ENCODE assay signal across 9 cellular contexts in the genomic region with DNA sequence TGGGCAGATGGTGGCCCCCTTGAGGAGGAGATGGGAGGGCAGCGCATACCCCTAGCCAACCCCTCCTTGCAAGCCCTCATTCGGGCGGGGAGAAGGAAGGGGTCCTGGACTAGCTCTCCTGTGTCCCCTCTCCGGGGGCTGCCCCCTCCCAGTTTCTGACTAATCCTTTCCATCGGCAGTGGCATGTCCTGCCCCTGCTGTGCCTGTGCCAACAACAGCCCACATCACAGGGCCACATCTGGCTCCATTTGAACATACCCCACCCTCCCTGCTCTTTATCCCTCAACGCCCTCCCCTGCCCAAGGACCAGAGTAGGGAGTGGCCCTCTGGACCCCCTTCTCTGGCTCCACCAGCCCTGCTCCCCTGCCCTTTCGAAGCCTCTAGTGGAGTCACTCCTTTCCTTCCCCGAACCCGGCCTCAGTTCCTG. TPM values are rescaled to one million over a fixed set of nuclear protein-coding genes. Genes with fewer than 3 reads are reported as not detected.
A peak's percentile ranks its signal among the peaks of the same experiment; 100 is the strongest.
DNase-seq lines count a peak whose midpoint lies in the region; FAIRE-seq and TF ChIP-seq lines count a peak whose summit lies in the region.
"Had no signal": no experiment of that assay in that cellular context is flagged by ENCODE, and none has a peak within 500 bp of the region (broad histone marks: within the 10 kb centered on the region; RNA-seq: fewer than 3 reads in every experiment).

No MANE protein-coding gene starts in this region.

- H2BK120ac ChIP-seq in H1 (replicated peaks; ENCODE audit: low read depth, low read length): no peak overlapping the region

- H3K4me1 ChIP-seq in BLaER1 treated with 17β-estradiol and CSF1 and Interleukin-3, amounts not matched to agents 10 nM and 100 nM: peaks cover 46 to 85% (median 68%) of the 10 kb centered on the region in 10 experiments
- H3K4me1 ChIP-seq in H1 (replicated peaks in 1 of 4; ENCODE audit: control insufficient read depth in 3 of 4, insufficient read depth in 4 of 4, low read length in 3 of 4) (peaks cover 10 to 37% (median 32%) of the 10 kb centered on the region in 4 experiments), ovary (ENCODE audit: insufficient read depth) (peaks cover 40% of the 10 kb centered on the region)

- H4K91ac ChIP-seq in H1 (replicated peaks; ENCODE audit: insufficient read length, low read length): peak overlapping the region; percentile 29

- peak overlapping the region; percentile 88; the same call in 1 of the 2 replicates for H2BK15ac ChIP-seq in H1 (ENCODE audit: low read length)

- no peaks in the 10 kb centered on the region for H3K79me2 ChIP-seq in H1 (ENCODE audit: control insufficient read depth in 1 of 2, insufficient read depth in 2 of 2, low read length in 2 of 2)

- no peak overlapping the region; the same call in 1 of the 2 replicates for H2BK5ac ChIP-seq in H1 (ENCODE audit: low read depth, low read length)

- H3K4me3 ChIP-seq in BLaER1 treated with 17β-estradiol and CSF1 and Interleukin-3, amounts not matched to agents 10 nM and 100 nM: no peak overlapping the region
- H3K4me3 ChIP-seq in SK-N-MC: peak overlapping the region; percentile 40; the same call in 1 of the 2 replicates
- H3K4me3 ChIP-seq in H1 (ENCODE audit: extremely low read depth in 1 of 4, insufficient read depth in 2 of 4, low read depth in 3 of 4, low read length in 4 of 4): no peak overlapping the region
- no peak overlapping the region for H3K4me3 ChIP-seq in ovary

- peak overlapping the region; percentile 76 for H3K4ac ChIP-seq in H1 (replicated peaks; ENCODE audit: insufficient read length, low read depth, low read length)

- H2BK20ac ChIP-seq in H1 (ENCODE audit: low read length): peak overlapping the region; percentile 93; the same call in 1 of the 2 replicates

- no peak overlapping the region for H3K14ac ChIP-seq in H1 (ENCODE audit: insufficient read length)

- peak overlapping the region; percentile 89 for H2AK5ac ChIP-seq in H1 (ENCODE audit: low read depth, low read length)

- intact Hi-C loops in ovary (cut with DNase I): no loop called here

- H4K5ac ChIP-seq in H1 (ENCODE audit: insufficient read length, low read depth, low read length): no peak overlapping the region

- H3K18ac ChIP-seq in H1 (ENCODE audit: extremely low read depth, low read length): peak overlapping the region; percentile 24; the same call in 1 of the 2 replicates

- TF ChIP-seq EP300 in H1 (IDR thresholded peaks at IDR 0.05; ENCODE audit: borderline replicate concordance in 1 of 2, low read depth in 2 of 2, low read length in 2 of 2) (no peak), ovary (IDR thresholded peaks at IDR 0.05) (no peak)

- no peak overlapping the region for H2AFZ ChIP-seq in H1 (ENCODE audit: low read length)

- peaks cover 0 to 10% (median 0%) of the 10 kb centered on the region in 11 experiments; a peak in 3 of 22 replicates for H4K20me1 ChIP-seq in BLaER1 treated with 17β-estradiol and CSF1 and Interleukin-3, amounts not matched to agents 10 nM and 100 nM
- peaks cover 0 to 5% of the 10 kb centered on the region in 2 experiments for H4K20me1 ChIP-seq in H1 (replicated peaks in 1 of 2; ENCODE audit: control insufficient read depth in 1 of 2, insufficient read depth in 2 of 2, low read length in 2 of 2)

- TF ChIP-seq POLR2A in H1 (IDR thresholded peaks at IDR 0.05; ENCODE audit: control extremely low read depth in 1 of 2, low read depth in 2 of 2, low read length in 2 of 2) (no peak), ovary (IDR thresholded peaks at IDR 0.05) (no peak)

- H3K23ac ChIP-seq in H1 (ENCODE audit: insufficient read length): no peak overlapping the region

- TF ChIP-seq CTCF in H1 (IDR thresholded peaks at IDR 0.05; ENCODE audit: control extremely low read depth in 1 of 3, insufficient read depth in 1 of 3, low read depth in 1 of 3, low read length in 3 of 3) (no peak), ovary (IDR thresholded peaks at IDR 0.05) (no peak)

- FAIRE-seq in H1 (lab: Jason Lieb, UNC): no peak

- peak overlapping the region in 8 of 11 experiments; percentile 0 to 92 (median 19); a peak in 7 of 22 replicates for H3K9ac ChIP-seq in BLaER1 treated with 17β-estradiol and CSF1 and Interleukin-3, amounts not matched to agents 10 nM and 100 nM
- H3K9ac ChIP-seq in SK-N-MC (ENCODE audit: insufficient read length): peak overlapping the region; percentile 21
- H3K9ac ChIP-seq in H1 (replicated peaks in 1 of 4; ENCODE audit: extremely low read depth in 1 of 4, low read depth in 3 of 4, low read length in 3 of 4): no peak overlapping the region; a peak in 2 of 7 replicates

- peaks cover 7% of the 10 kb centered on the region; the same call in 1 of the 2 replicates for H3K23me2 ChIP-seq in H1 (ENCODE audit: low read depth, low read length)

- no peak for DNase-seq in SK-N-MC (ENCODE audit: low read depth, low spot score)
- no peak for DNase-seq in H1 (ENCODE audit: low read depth in 1 of 2, low spot score in 2 of 2)
- DNase-seq in ovary: peak in 4 of 5 donors; percentile 59 to 65 (median 62)
- DNase-seq in DMS114 treated with DMSO at 0.1 percent for 48 hours (lab: John Stamatoyannopoulos, UW; ENCODE audit: unreplicated experiment): no peak
- no peak for DNase-seq in NCI-H1105 treated with DMSO at 0.1 percent for 48 hours (lab: John Stamatoyannopoulos, UW)
- DNase-seq in NCI-H1092 treated with DMSO at 0.1 percent for 48 hours (lab: John Stamatoyannopoulos, UW): no peak
- no peak for DNase-seq in Kasumi-1 (lab: John Stamatoyannopoulos, UW)
- DNase-seq: activated naive CD8-positive, alpha-beta T cell treated with anti-CD3 and anti-CD28 coated beads, Interleukin-2, amount 10 ng/mL, durations not matched to agents 7 days and 5 days had no signal

- TF ChIP-seq RAD21 in H1 (IDR thresholded peaks at IDR 0.05 in 1 of 2, conservative IDR thresholded peaks at IDR 0.05 in 1 of 2; ENCODE audit: low read depth in 2 of 2, low read length in 2 of 2): no peak

- H2BK12ac ChIP-seq in H1 (ENCODE audit: low read depth, low read length): peak overlapping the region; percentile 97

- H3K4me2 ChIP-seq in BLaER1 treated with 17β-estradiol and CSF1 and Interleukin-3, amounts not matched to agents 10 nM and 100 nM: peak overlapping the region; percentile 85 to 97 (median 90)
- H3K4me2 ChIP-seq in H1 (ENCODE audit: insufficient read depth in 1 of 2, low read depth in 2 of 2, low read length in 2 of 2): no peak overlapping the region

- H4K8ac ChIP-seq in H1 (ENCODE audit: extremely low read depth, insufficient read depth, low read length): no peak overlapping the region

- H3K27ac ChIP-seq in BLaER1 treated with 17β-estradiol and CSF1 and Interleukin-3, amounts not matched to agents 10 nM and 100 nM: peak overlapping the region in 9 of 11 experiments; percentile 41 to 97 (median 61); a peak in 19 of 22 replicates
- peak overlapping the region; percentile 97 for H3K27ac ChIP-seq in SK-N-MC
- peak overlapping the region; percentile 76; the same call in 1 of the 2 replicates for H3K27ac ChIP-seq in H1 (ENCODE audit: low read depth, low read length)
- peak overlapping the region; percentile 90 to 96 for H3K27ac ChIP-seq in ovary

- POLR2A ChIA-PET in H1 (lab: Charles Lee; ENCODE audit: partially characterized antibody): interaction anchor here (0.8 to 29.6 kb wide), 5 partner anchors 8 to 51 kb away, joined by 3 to 763 read pairs (median 4); a partner anchor contains a TSS

- peaks cover 0 to 11% (median 3%) of the 10 kb centered on the region in 11 experiments; a peak in 4 of 22 replicates for H3K27me3 ChIP-seq in BLaER1 treated with 17β-estradiol and CSF1 and Interleukin-3, amounts not matched to agents 10 nM and 100 nM
- H3K27me3 ChIP-seq in H1 (replicated peaks in 1 of 4; ENCODE audit: control insufficient read depth in 3 of 4, extremely low read depth in 1 of 4, insufficient read depth in 3 of 4, low read length in 3 of 4) (no peaks in the 10 kb centered on the region; a peak in 1 of 7 replicates), ovary (no peaks in the 10 kb centered on the region)

- CTCF ChIA-PET in H1 (lab: Charles Lee; ENCODE audit: partially characterized antibody): interaction anchor here (1.6 to 29.5 kb wide), 4 partner anchors 8 to 37 kb away, joined by 3 to 1994 read pairs (median 120); a partner anchor contains a TSS

- no peaks in the 10 kb centered on the region for H3K9me3 ChIP-seq in BLaER1 treated with 17β-estradiol and CSF1 and Interleukin-3, amounts not matched to agents 10 nM and 100 nM (replicated peaks in 1 of 11)
- H3K9me3 ChIP-seq in SK-N-MC (ENCODE audit: low read depth, low read length) (no peaks in the 10 kb centered on the region), H1 (ENCODE audit: insufficient read depth in 2 of 2, low read depth in 1 of 2, low read length in 1 of 2) (no peaks in the 10 kb centered on the region), ovary (no peaks in the 10 kb centered on the region)

- no peak overlapping the region for H3K56ac ChIP-seq in H1 (replicated peaks; ENCODE audit: insufficient read length, low read depth, low read length)

- no peaks in the 10 kb centered on the region for H3K36me3 ChIP-seq in BLaER1 treated with 17β-estradiol and CSF1 and Interleukin-3, amounts not matched to agents 10 nM and 100 nM
- H3K36me3 ChIP-seq in SK-N-MC (ENCODE audit: insufficient read depth, low read length) (no peaks in the 10 kb centered on the region), H1 (ENCODE audit: control insufficient read depth in 2 of 4, insufficient read depth in 4 of 4, low read length in 3 of 4) (no peaks in the 10 kb centered on the region), ovary (no peaks in the 10 kb centered on the region)

- WGBS in H1 (ENCODE audit: extremely low coverage in 1 of 2, insufficient coverage in 1 of 2, insufficient read length in 1 of 2, insufficient replicate concordance in 2 of 2, low coverage in 1 of 2, low lambda C conversion rate in 2 of 2, missing lambda C conversion rate in 1 of 2), 2 experiments: 79% methylated on average over 9 of the region's 9 CpGs; no CpG with 5 or more reads in 1 of the 2 experiments
- WGBS in ovary, 3 donors: 56 to 63% (median 61%) methylated on average over 9 of the region's 9 CpGs

- H3K79me1 ChIP-seq in H1 (ENCODE audit: low read depth, low read length): peaks cover 4% of the 10 kb centered on the region; the same call in 1 of the 2 replicates

RNA-seq across cellular contexts. Expression of a gene that starts 11.0 kb away (rescaled TPM):
- 46.8 and 48.0 TPM in 2 replicates for total RNA-seq in H1 (2021; fragmentation: NEBNext Ultra II Directional; extraction: Animal tissue kit (Norgen Biotek cat#: 25700))
- polyA plus RNA-seq in H1 (2011; rRNA removed): 25.8 and 38.3 TPM in 2 replicates
- polyA plus RNA-seq in H1 (2011; cell fraction: cytosol; rRNA removed): 33.6 TPM
- polyA plus RNA-seq in H1 (2011; cell fraction: nucleus; rRNA removed): 78.1 TPM
- polyA plus RNA-seq in H1 (2012, experiment 1 of 2): 36.7 to 43.4 TPM (median 39.1 TPM) in 4 replicates
- polyA plus RNA-seq in H1 (2012, experiment 2 of 2): 56.7 TPM
- 34.7 TPM for polyA plus RNA-seq in H1 (2013, experiment 1 of 2)
- 32.6 TPM for polyA plus RNA-seq in H1 (2013, experiment 2 of 2)
- 15.1 and 20.9 TPM in 2 replicates for polyA minus RNA-seq in H1 (2011; rRNA and poly(A)+ RNA removed)
- polyA minus RNA-seq in H1 (2011; cell fraction: cytosol; rRNA and poly(A)+ RNA removed): 33.7 TPM
- 28.1 TPM for polyA minus RNA-seq in H1 (2011; cell fraction: nucleus; rRNA and poly(A)+ RNA removed)
- 100 to 1,000 TPM; 197 to 609 (median 377) TPM for total RNA-seq in ovary
- polyA plus RNA-seq in ovary: 100 to 1,000 TPM in 1 of 2 donors, 10 to 100 TPM in 1; 50.1 to 157 TPM

RNA-seq across cellular contexts. Expression of a gene that starts 21.3 kb away (rescaled TPM):
- total RNA-seq in H1 (2021; fragmentation: NEBNext Ultra II Directional; extraction: Animal tissue kit (Norgen Biotek cat#: 25700)): 52.4 and 54.7 TPM in 2 replicates
- polyA plus RNA-seq in H1 (2011; rRNA removed) (34.1 and 43.5 TPM in 2 replicates), ovary (1 to 10 TPM; 5.6 to 6.6 TPM)
- polyA plus RNA-seq in H1 (2011; cell fraction: cytosol; rRNA removed): 30.7 TPM
- 122 TPM for polyA plus RNA-seq in H1 (2011; cell fraction: nucleus; rRNA removed)
- 42.2 to 51.4 TPM (median 46.7 TPM) in 4 replicates for polyA plus RNA-seq in H1 (2012, experiment 1 of 2)
- polyA plus RNA-seq in H1 (2012, experiment 2 of 2): 37.7 TPM
- polyA plus RNA-seq in H1 (2013, experiment 1 of 2): 50.4 TPM
- polyA plus RNA-seq in H1 (2013, experiment 2 of 2): 45.1 TPM
- 43.0 and 47.3 TPM in 2 replicates for polyA minus RNA-seq in H1 (2011; rRNA and poly(A)+ RNA removed)
- polyA minus RNA-seq in H1 (2011; cell fraction: cytosol; rRNA and poly(A)+ RNA removed): 55.2 TPM
- polyA minus RNA-seq in H1 (2011; cell fraction: nucleus; rRNA and poly(A)+ RNA removed): 107 TPM
- total RNA-seq in ovary: 10 to 100 TPM in 4 of 7 donors, 1 to 10 TPM in 3; 3.5 to 12.4 (median 10.2) TPM

RNA-seq across cellular contexts. Expression of a gene that starts 42.6 kb away (rescaled TPM):
- 34.8 and 38.5 TPM in 2 replicates for total RNA-seq in H1 (2021; fragmentation: NEBNext Ultra II Directional; extraction: Animal tissue kit (Norgen Biotek cat#: 25700))
- polyA plus RNA-seq in H1 (2011; rRNA removed): 98.2 and 117 TPM in 2 replicates
- polyA plus RNA-seq in H1 (2011; cell fraction: cytosol; rRNA removed): 110 TPM
- polyA plus RNA-seq in H1 (2011; cell fraction: nucleus; rRNA removed): 61.3 TPM
- 66.9 to 78.3 TPM (median 74.1 TPM) in 4 replicates for polyA plus RNA-seq in H1 (2012, experiment 1 of 2)
- polyA plus RNA-seq in H1 (2012, experiment 2 of 2): 91.5 TPM
- 48.0 TPM for polyA plus RNA-seq in H1 (2013, experiment 1 of 2)
- 50.7 TPM for polyA plus RNA-seq in H1 (2013, experiment 2 of 2)
- 50.6 and 52.5 TPM in 2 replicates for polyA minus RNA-seq in H1 (2011; rRNA and poly(A)+ RNA removed)
- polyA minus RNA-seq in H1 (2011; cell fraction: cytosol; rRNA and poly(A)+ RNA removed): 24.8 TPM
- polyA minus RNA-seq in H1 (2011; cell fraction: nucleus; rRNA and poly(A)+ RNA removed): 19.2 TPM
- 10 to 100 TPM in 1 of 7 donors, 1 to 10 TPM in 4, under 1 TPM in 2; 0.45 to 38.6 (median 3.5) TPM for total RNA-seq in ovary
- under 1 TPM in 1 of 2 donors, not detected in 1; 0.28 TPM for polyA plus RNA-seq in ovary

RNA-seq across cellular contexts. Expression of a gene that starts 49.0 kb away (rescaled TPM):
- 50.5 and 54.7 TPM in 2 replicates for total RNA-seq in H1 (2021; fragmentation: NEBNext Ultra II Directional; extraction: Animal tissue kit (Norgen Biotek cat#: 25700))
- polyA plus RNA-seq in H1 (2011; rRNA removed): 122 and 131 TPM in 2 replicates
- 109 TPM for polyA plus RNA-seq in H1 (2011; cell fraction: cytosol; rRNA removed)
- polyA plus RNA-seq in H1 (2011; cell fraction: nucleus; rRNA removed): 74.9 TPM
- polyA plus RNA-seq in H1 (2012, experiment 1 of 2): 77.2 to 105 TPM (median 92.7 TPM) in 4 replicates
- 70.5 TPM for polyA plus RNA-seq in H1 (2012, experiment 2 of 2)
- polyA plus RNA-seq in H1 (2013, experiment 1 of 2): 63.5 TPM
- 69.2 TPM for polyA plus RNA-seq in H1 (2013, experiment 2 of 2)
- polyA minus RNA-seq in H1 (2011; rRNA and poly(A)+ RNA removed): 18.2 and 23.3 TPM in 2 replicates
- 14.1 TPM for polyA minus RNA-seq in H1 (2011; cell fraction: cytosol; rRNA and poly(A)+ RNA removed)
- 22.4 TPM for polyA minus RNA-seq in H1 (2011; cell fraction: nucleus; rRNA and poly(A)+ RNA removed)
- total RNA-seq in ovary: 10 to 100 TPM; 20.1 to 66.1 (median 24.9) TPM
- polyA plus RNA-seq in ovary: 10 to 100 TPM; 20.1 to 41.2 TPM

RNA-seq across cellular contexts. Expression of a gene that starts 49.9 kb away (rescaled TPM):
- total RNA-seq in H1 (2021; fragmentation: NEBNext Ultra II Directional; extraction: Animal tissue kit (Norgen Biotek cat#: 25700)): 5.9 and 7.3 TPM in 2 replicates
- 10.6 and 12.0 TPM in 2 replicates for polyA plus RNA-seq in H1 (2011; rRNA removed)
- polyA plus RNA-seq in H1 (2011; cell fraction: cytosol; rRNA removed): 10.3 TPM
- polyA plus RNA-seq in H1 (2011; cell fraction: nucleus; rRNA removed): 27.7 TPM
- polyA plus RNA-seq in H1 (2012, experiment 1 of 2): 5.9 to 11.9 TPM (median 8.7 TPM) in 4 replicates
- 6.4 TPM for polyA plus RNA-seq in H1 (2012, experiment 2 of 2)
- polyA plus RNA-seq in H1 (2013, experiment 1 of 2): 6.5 TPM
- polyA plus RNA-seq in H1 (2013, experiment 2 of 2): 6.3 TPM
- polyA minus RNA-seq in H1 (2011; rRNA and poly(A)+ RNA removed): 11.9 TPM in 2 replicates
- 12.0 TPM for polyA minus RNA-seq in H1 (2011; cell fraction: cytosol; rRNA and poly(A)+ RNA removed)
- 15.1 TPM for polyA minus RNA-seq in H1 (2011; cell fraction: nucleus; rRNA and poly(A)+ RNA removed)
- total RNA-seq in ovary: 1 to 10 TPM; 2.7 to 9.0 (median 5.5) TPM
- polyA plus RNA-seq in ovary: 1 to 10 TPM; 2.1 to 2.8 TPM

Comparison
In these comparisons a context has a peak if more than half of its experiments do, and no peak if none do; other contexts are left out.
1. H3K4me2 ChIP-seq: peak in BLaER1 treated with 17β-estradiol and CSF1 and Interleukin-3, amounts not matched to agents 10 nM and 100 nM (11 of 11); none in H1 (0 of 2).
2. H3K9ac ChIP-seq: peak in BLaER1 treated with 17β-estradiol and CSF1 and Interleukin-3, amounts not matched to agents 10 nM and 100 nM (8 of 11) and SK-N-MC (single experiment); none in H1 (0 of 4).
3. DNase-seq: peak in ovary (4 of 5); none in SK-N-MC (single experiment), H1 (0 of 2), DMS114 treated with DMSO at 0.1 percent for 48 hours (single experiment), NCI-H1105 treated with DMSO at 0.1 percent for 48 hours (single experiment), NCI-H1092 treated with DMSO at 0.1 percent for 48 hours (single experiment) and Kasumi-1 (0 of 2).
4. Peak in every context shown above with its lines, with median percentiles within 50 percentile points of each other: H3K27ac ChIP-seq.